ENCODE assay signal across 8 cellular contexts in genomic region chr12:19273482-19274330, GRCh38.
DNase-seq lines count a peak whose midpoint lies in the region; ATAC-seq and TF ChIP-seq lines count a peak whose summit lies in the region.

No MANE protein-coding gene starts in this region.

- H3K36me3 ChIP-seq in osteoblast (ENCODE audit: insufficient read depth, low read length) (peaks cover 18% of the 10 kb centered on the region), H7 (replicated peaks; ENCODE audit: control insufficient read depth, insufficient read depth, low read length) (peaks cover 3% of the 10 kb centered on the region)

- no peak overlapping the region for H2AFZ ChIP-seq in osteoblast (ENCODE audit: low read length)

- CTCF ChIA-PET in activated CD4-positive, alpha-beta T cell treated with anti-CD3 and anti-CD28 coated beads, Interleukin-2, amount 10 ng/mL, durations not matched to agents 7 days and 5 days (lab: Charles Lee): interaction anchor here (1.6 to 2.1 kb wide), 2 partner anchors 12 to 146 kb away, joined by 3 to 4 read pairs; no protein-coding TSS in a partner anchor

- H3K27me3 Mint-ChIP-seq in activated CD4-positive, alpha-beta T cell treated with anti-CD3 and anti-CD28 coated beads, Interleukin-2, amount 10 ng/mL, durations not matched to agents 7 days and 5 days: no peaks in the 10 kb centered on the region
- no peaks in the 10 kb centered on the region for H3K27me3 Mint-ChIP-seq in stimulated activated memory B cell treated with anti-CD40 and anti-IgM and Interleukin-4, amounts not matched to agents 10 μg/mL and 1 μg/mL and 100 μg/mL, for 72 hours

- H3K4me1 ChIP-seq in osteoblast (ENCODE audit: insufficient read depth, low read length): peaks cover 18% of the 10 kb centered on the region

- H3K4me3 ChIP-seq in epithelial cell of esophagus (ENCODE audit: low read length) (no peak overlapping the region), osteoblast (ENCODE audit: insufficient read depth, low read length) (peak overlapping the region; percentile 8), H7 (ENCODE audit: insufficient read depth, low read depth, low read length) (no peak overlapping the region)

- POLR2A ChIA-PET in activated CD4-positive, alpha-beta T cell treated with anti-CD3 and anti-CD28 coated beads, Interleukin-2, amount 10 ng/mL, durations not matched to agents 7 days and 5 days (lab: Charles Lee): interaction anchor here (0.7 kb wide), 1 partner anchor 10 kb away, joined by 3 read pairs; no protein-coding TSS in a partner anchor

- H4K20me1 ChIP-seq in osteoblast (ENCODE audit: insufficient read depth, low read length): no peaks in the 10 kb centered on the region

- H3K27ac ChIP-seq in osteoblast (ENCODE audit: low read depth, low read length): peak overlapping the region; percentile 57

- H3K9me3 ChIP-seq in osteoblast (ENCODE audit: low read depth, low read length): no peaks in the 10 kb centered on the region

- H3K4me3 Mint-ChIP-seq in activated CD4-positive, alpha-beta T cell treated with anti-CD3 and anti-CD28 coated beads, Interleukin-2, amount 10 ng/mL, durations not matched to agents 7 days and 5 days: no peak overlapping the region
- no peak overlapping the region for H3K4me3 Mint-ChIP-seq in stimulated activated memory B cell treated with anti-CD40 and anti-IgM and Interleukin-4, amounts not matched to agents 10 μg/mL and 1 μg/mL and 100 μg/mL, for 72 hours

- peaks cover 8% of the 10 kb centered on the region for H3K36me3 Mint-ChIP-seq in activated CD4-positive, alpha-beta T cell treated with anti-CD3 and anti-CD28 coated beads, Interleukin-2, amount 10 ng/mL, durations not matched to agents 7 days and 5 days (ENCODE audit: low read depth)
- H3K36me3 Mint-ChIP-seq in stimulated activated memory B cell treated with anti-CD40 and anti-IgM and Interleukin-4, amounts not matched to agents 10 μg/mL and 1 μg/mL and 100 μg/mL, for 72 hours: no peaks in the 10 kb centered on the region

- H3K4me2 ChIP-seq in osteoblast (ENCODE audit: insufficient read depth, low read length): peak overlapping the region; percentile 61

- H3K79me2 ChIP-seq in osteoblast (ENCODE audit: insufficient read depth, low read length): no peaks in the 10 kb centered on the region

- DNase-seq in DMS79 (lab: John Stamatoyannopoulos, UW): peak; percentile 96
- DNase-seq in NCI-H2107 treated with DMSO at 0.1 percent for 48 hours (lab: John Stamatoyannopoulos, UW; ENCODE audit: unreplicated experiment): peak; percentile 89
- DNase-seq in activated CD4-positive, alpha-beta T cell treated with anti-CD3 and anti-CD28 coated beads, Interleukin-2, amount 10 ng/mL, durations not matched to agents 7 days and 5 days: peak; percentile 36
- peak; percentile 90 for DNase-seq in epithelial cell of esophagus (ENCODE audit: low read depth)
- peak; percentile 84 for DNase-seq in osteoblast (ENCODE audit: insufficient read length, low spot score, missing footprints)
- no peak for DNase-seq in H7
- no peak for DNase-seq in activated CD4-positive, CD25-positive, alpha-beta regulatory T cell (lab: John Stamatoyannopoulos, UW)

- peak overlapping the region; percentile 52 for H3K27ac Mint-ChIP-seq in activated CD4-positive, alpha-beta T cell treated with anti-CD3 and anti-CD28 coated beads, Interleukin-2, amount 10 ng/mL, durations not matched to agents 7 days and 5 days
- H3K27ac Mint-ChIP-seq in stimulated activated memory B cell treated with anti-CD40 and anti-IgM and Interleukin-4, amounts not matched to agents 10 μg/mL and 1 μg/mL and 100 μg/mL, for 72 hours: no peak overlapping the region

- H3K27me3 ChIP-seq in osteoblast (ENCODE audit: insufficient read depth, low read length) (no peaks in the 10 kb centered on the region), H7 (ENCODE audit: control insufficient read depth, insufficient read depth, low read length) (no peaks in the 10 kb centered on the region)

- ATAC-seq in stimulated activated memory B cell treated with anti-CD40 and anti-IgM and Interleukin-4, amounts not matched to agents 10 μg/mL and 1 μg/mL and 100 μg/mL, for 72 hours: no peak

- H3K4me1 Mint-ChIP-seq in activated CD4-positive, alpha-beta T cell treated with anti-CD3 and anti-CD28 coated beads, Interleukin-2, amount 10 ng/mL, durations not matched to agents 7 days and 5 days: peaks cover 15% of the 10 kb centered on the region
- H3K4me1 Mint-ChIP-seq in stimulated activated memory B cell treated with anti-CD40 and anti-IgM and Interleukin-4, amounts not matched to agents 10 μg/mL and 1 μg/mL and 100 μg/mL, for 72 hours: no peaks in the 10 kb centered on the region

- no peak for TF ChIP-seq CTCF in epithelial cell of esophagus (IDR thresholded peaks at IDR 0.05; ENCODE audit: insufficient read depth, low read depth, low read length, missing control alignments)
- no peak for TF ChIP-seq CTCF in osteoblast (IDR thresholded peaks at IDR 0.05; ENCODE audit: extremely low read depth, low read depth, low read length)

- peaks cover 3% of the 10 kb centered on the region for H3K9me3 Mint-ChIP-seq in activated CD4-positive, alpha-beta T cell treated with anti-CD3 and anti-CD28 coated beads, Interleukin-2, amount 10 ng/mL, durations not matched to agents 7 days and 5 days
- H3K9me3 Mint-ChIP-seq in stimulated activated memory B cell treated with anti-CD40 and anti-IgM and Interleukin-4, amounts not matched to agents 10 μg/mL and 1 μg/mL and 100 μg/mL, for 72 hours: no peaks in the 10 kb centered on the region

Comparison
In these comparisons a context has a peak if more than half of its experiments do, and no peak if none do; other contexts are left out.
1. DNase-seq: peak in DMS79 (single experiment), NCI-H2107 treated with DMSO at 0.1 percent for 48 hours (single experiment), activated CD4-positive, alpha-beta T cell treated with anti-CD3 and anti-CD28 coated beads, Interleukin-2, amount 10 ng/mL, durations not matched to agents 7 days and 5 days (single experiment), epithelial cell of esophagus (single experiment) and osteoblast (single experiment); none in H7 (single experiment) and activated CD4-positive, CD25-positive, alpha-beta regulatory T cell (0 of 4).